ENCODE assay signal across 6 cellular contexts in the genomic region with DNA sequence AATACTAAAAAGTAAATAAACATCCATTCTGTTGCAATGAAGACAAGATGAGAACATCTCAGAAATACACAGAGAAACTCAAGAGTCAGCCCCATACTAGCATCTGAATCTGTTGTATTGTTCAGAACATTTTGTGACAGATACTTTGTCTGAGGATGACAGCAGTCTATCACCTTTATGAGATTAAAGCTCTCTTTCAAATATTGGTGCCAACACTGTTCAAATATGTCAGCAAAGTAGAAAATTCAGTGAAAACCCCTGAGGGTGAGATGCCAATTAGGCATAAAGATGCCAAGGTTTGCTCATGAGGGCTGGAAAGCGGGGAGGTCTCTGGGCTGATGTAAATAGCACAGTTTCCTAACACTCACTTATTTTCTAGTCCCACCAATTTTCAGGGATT.
"Had no signal": no experiment of that assay in that cellular context is flagged by ENCODE, and none has a peak within 500 bp of the region (broad histone marks: within the 10 kb centered on the region; RNA-seq: fewer than 3 reads in every experiment).

No MANE protein-coding gene starts in this region.

- FAIRE-seq: HepG2, HTR-8/SVneo, K562 had no signal

- DNase-seq: IMR-90, KBM-7 had no signal

- H3K27ac ChIP-seq: HL-60 had no signal

- H3K4me3 ChIP-seq: K562 had no signal
